In genomic region chr1:160748182-160748876, GRCh38 we compare ENCODE assay signal across 7 cellular contexts. TPM values are rescaled to one million over a fixed set of nuclear protein-coding genes. Genes with fewer than 3 reads are reported as not detected.
DNase-seq lines count a peak whose midpoint lies in the region; ATAC-seq and TF ChIP-seq lines count a peak whose summit lies in the region.

No MANE protein-coding gene starts in this region.

- no peaks in the 10 kb centered on the region for H3K9me3 Mint-ChIP-seq in naive thymus-derived CD8-positive, alpha-beta T cell

- peak overlapping the region in 7 of 10 donors; percentile 2 to 84 (median 49) for H3K27ac Mint-ChIP-seq in naive thymus-derived CD8-positive, alpha-beta T cell

- no peak for TF ChIP-seq POLR2A in lower leg skin (IDR thresholded peaks at IDR 0.05)

- POLR2A ChIA-PET in naive thymus-derived CD8-positive, alpha-beta T cell (lab: Charles Lee) = interaction anchor here (1.2 kb wide), 1 partner anchor 20 kb away, joined by 5 read pairs; no protein-coding TSS in a partner anchor

- in situ Hi-C loops in astrocyte of the spinal cord (cut with HindIII; ENCODE audit: low sequenced_read_pairs) = no loop called here

- no peak overlapping the region for H3K4me3 Mint-ChIP-seq in naive thymus-derived CD8-positive, alpha-beta T cell

- TF ChIP-seq CTCF in GM12873 (IDR thresholded peaks at IDR 0.05; ENCODE audit: insufficient read depth, low read depth, low read length, missing control alignments) (peak; percentile 52), astrocyte of the spinal cord (IDR thresholded peaks at IDR 0.05; ENCODE audit: low read depth, low read length) (no peak), lower leg skin (IDR thresholded peaks at IDR 0.05) (no peak)

- ATAC-seq in naive thymus-derived CD8-positive, alpha-beta T cell = no peak

- H3K4me3 ChIP-seq in astrocyte of the spinal cord (ENCODE audit: low read depth, low read length) (no peak overlapping the region), lower leg skin (ENCODE audit: low read depth, poor library complexity, severe bottlenecking) (no peak overlapping the region)

- no peaks in the 10 kb centered on the region for H3K36me3 Mint-ChIP-seq in naive thymus-derived CD8-positive, alpha-beta T cell

- H3K27me3 Mint-ChIP-seq in naive thymus-derived CD8-positive, alpha-beta T cell = no peaks in the 10 kb centered on the region

- intact Hi-C loops in lower leg skin (cut with DNase I; ENCODE audit: low total_unique reads) = no loop called here

- H3K4me1 Mint-ChIP-seq in naive thymus-derived CD8-positive, alpha-beta T cell = peaks cover 32 to 84% (median 76%) of the 10 kb centered on the region in 4 donors

- 88 to 89% methylated on average over 10 of the region's 10 CpGs for WGBS in lower leg skin, 2 donors

- peak; percentile 23 for DNase-seq in LHCN-M2 (ENCODE audit: low read depth)
- peak; percentile 4 for DNase-seq in astrocyte of the spinal cord (ENCODE audit: low read depth, low spot score)
- DNase-seq in naive thymus-derived CD8-positive, alpha-beta T cell = no peak
- DNase-seq in effector CD4-positive, alpha-beta T cell = no peak
- no peak for DNase-seq in lower leg skin (ENCODE audit: low spot score in 2 of 2)
- no peak for DNase-seq in dedifferentiated amniotic fluid mesenchymal stem cell (ENCODE audit: extremely low spot score)

RNA-seq across cellular contexts. Expression of gene SLAMF7, which starts 9.3 kb away (rescaled TPM):
- not detected in 2 replicates for total RNA-seq in LHCN-M2 (2014; rRNA removed)
- not detected for polyA plus RNA-seq in LHCN-M2 (2012)
- total RNA-seq in naive thymus-derived CD8-positive, alpha-beta T cell = 1 to 10 TPM; 4.5 to 6.2 TPM
- polyA plus RNA-seq in naive thymus-derived CD8-positive, alpha-beta T cell = 100 to 1,000 TPM in 1 of 3 donors, 1 to 10 TPM in 2; 3.8 to 102 (median 4.0) TPM
- total RNA-seq in lower leg skin = 1 to 10 TPM in 3 of 4 donors, under 1 TPM in 1; 0.91 to 8.0 (median 4.5) TPM

RNA-seq across cellular contexts. Expression of gene CD48, which starts 36.7 kb away (rescaled TPM):
- total RNA-seq in LHCN-M2 (2014; rRNA removed) (not detected in 2 replicates), lower leg skin (1 to 10 TPM in 3 of 4 donors, under 1 TPM in 1; 0.53 to 4.3 (median 1.5) TPM)
- not detected for polyA plus RNA-seq in LHCN-M2 (2012)
- total RNA-seq in naive thymus-derived CD8-positive, alpha-beta T cell = 100 to 1,000 TPM; 272 to 276 TPM
- 100 to 1,000 TPM; 186 to 213 (median 200) TPM for polyA plus RNA-seq in naive thymus-derived CD8-positive, alpha-beta T cell

RNA-seq across cellular contexts. Expression of gene LY9, which starts 47.6 kb away (rescaled TPM):
- not detected in 2 replicates for total RNA-seq in LHCN-M2 (2014; rRNA removed)
- not detected for polyA plus RNA-seq in LHCN-M2 (2012)
- 100 to 1,000 TPM; 150 to 156 TPM for total RNA-seq in naive thymus-derived CD8-positive, alpha-beta T cell
- polyA plus RNA-seq in naive thymus-derived CD8-positive, alpha-beta T cell = 100 to 1,000 TPM; 167 to 223 (median 189) TPM
- total RNA-seq in lower leg skin = 1 to 10 TPM in 2 of 4 donors, under 1 TPM in 2; 0.23 to 1.6 (median 0.84) TPM

Comparison
In these comparisons a context has a peak if more than half of its experiments do, and no peak if none do; other contexts are left out.
1. DNase-seq: peak in LHCN-M2 (single experiment) and astrocyte of the spinal cord (single experiment); none in naive thymus-derived CD8-positive, alpha-beta T cell (0 of 10), effector CD4-positive, alpha-beta T cell (single experiment), lower leg skin (0 of 2) and dedifferentiated amniotic fluid mesenchymal stem cell (single experiment).
2. RNA of gene CD48, which starts 36.7 kb away (total RNA-seq): 272 to 276 TPM in naive thymus-derived CD8-positive, alpha-beta T cell; 0.53 to 4.3 TPM in lower leg skin and not detected in LHCN-M2; every median in the first group is over 10 times any median in the second.
3. RNA of gene LY9, which starts 47.6 kb away (total RNA-seq): 150 to 156 TPM in naive thymus-derived CD8-positive, alpha-beta T cell; 0.23 to 1.6 TPM in lower leg skin and not detected in LHCN-M2; every median in the first group is over 10 times any median in the second.